1 cellular context compared by ENCODE assay signal in the genomic region with DNA sequence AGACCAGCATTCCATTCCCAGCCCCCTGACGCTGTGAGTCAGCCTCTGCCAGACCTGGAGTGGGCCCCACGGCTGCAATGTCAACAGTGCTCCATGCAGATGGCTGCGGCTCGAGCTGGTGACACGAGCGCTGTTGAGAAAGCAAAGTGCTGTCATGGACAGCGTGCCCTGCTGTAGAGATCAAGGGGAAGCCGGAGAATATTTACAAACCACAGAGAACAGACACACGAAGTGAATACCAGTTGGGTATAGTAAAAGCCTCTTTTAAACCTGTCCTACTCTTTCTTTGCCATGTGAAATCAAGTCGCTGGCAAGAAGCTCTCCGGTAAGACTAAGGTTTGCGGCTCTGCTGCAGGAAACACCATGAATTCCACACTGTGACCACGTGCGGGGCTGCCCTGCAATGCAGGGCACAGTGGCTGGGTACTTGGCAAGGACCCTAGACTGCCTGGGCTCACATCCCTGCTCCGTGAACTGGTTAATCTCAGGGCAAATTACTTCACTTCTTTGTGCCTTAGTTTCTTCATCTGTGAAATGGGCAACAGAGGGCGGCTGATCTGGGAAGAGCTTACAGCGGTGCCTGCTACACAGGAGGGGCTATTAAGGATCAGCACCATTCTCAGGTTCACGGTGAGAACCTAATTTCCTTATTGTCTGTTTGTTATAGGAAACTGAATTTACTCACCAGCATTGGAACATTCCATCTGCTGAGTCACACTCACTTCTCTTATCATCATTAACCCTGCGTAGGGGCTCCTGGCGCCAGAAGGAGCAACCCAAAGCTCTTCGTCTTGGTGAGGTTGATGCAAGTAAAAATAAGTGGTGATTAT.
A peak's percentile ranks its signal among the peaks of the same experiment; 100 is the strongest.
TF ChIP-seq lines count a peak whose summit lies in the region.

No MANE protein-coding gene starts in this region.

TF ChIP-seq in IMR-90, 13 proteins besides CTCF, POLR2A, EP300 and RAD21 (continued from another document):
- TF ChIP-seq RCOR1 (IDR thresholded peaks at IDR 0.05; ENCODE audit: insufficient replicate concordance, low read length) (no peak), CEBPB (IDR thresholded peaks at IDR 0.05; ENCODE audit: low read depth, low read length) (peak; percentile 76), NFE2L2 (IDR thresholded peaks at IDR 0.05; ENCODE audit: low read depth, low read length) (peak; percentile 75), MAFK (IDR thresholded peaks at IDR 0.05; ENCODE audit: low read depth, low read length) (no peak), CHD1 (IDR thresholded peaks at IDR 0.05; ENCODE audit: low read depth, low read length) (no peak), SMC3 (IDR thresholded peaks at IDR 0.05; ENCODE audit: low read depth, low read length) (peak; percentile 31; the same call in 1 of the 2 replicates)
- TF ChIP-seq, protein P1, sequence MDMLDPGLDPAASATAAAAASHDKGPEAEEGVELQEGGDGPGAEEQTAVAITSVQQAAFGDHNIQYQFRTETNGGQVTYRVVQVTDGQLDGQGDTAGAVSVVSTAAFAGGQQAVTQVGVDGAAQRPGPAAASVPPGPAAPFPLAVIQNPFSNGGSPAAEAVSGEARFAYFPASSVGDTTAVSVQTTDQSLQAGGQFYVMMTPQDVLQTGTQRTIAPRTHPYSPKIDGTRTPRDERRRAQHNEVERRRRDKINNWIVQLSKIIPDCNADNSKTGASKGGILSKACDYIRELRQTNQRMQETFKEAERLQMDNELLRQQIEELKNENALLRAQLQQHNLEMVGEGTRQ (IDR thresholded peaks at IDR 0.05; ENCODE audit: low read depth, low read length): peak; percentile 15; the same call in 1 of the 2 replicates
